In the genomic region with DNA sequence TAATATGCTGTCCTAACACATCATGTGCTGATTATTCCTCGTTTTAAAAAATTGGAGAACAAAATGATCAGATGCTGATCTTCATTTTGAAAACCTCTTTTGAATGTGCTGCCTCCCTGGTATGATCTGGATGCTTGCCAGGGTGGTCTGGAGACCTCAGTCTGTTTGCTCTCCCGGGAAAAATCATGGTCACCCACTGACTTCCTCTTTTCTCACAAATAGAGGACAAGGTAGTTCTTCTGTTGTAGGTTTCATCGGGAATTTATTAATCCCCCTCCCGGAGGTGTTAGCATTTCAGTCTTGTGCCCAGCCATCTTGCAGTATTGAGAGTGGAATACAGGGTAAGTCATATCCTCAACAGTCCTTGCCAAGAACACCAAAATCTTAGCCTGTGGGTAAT, we compare ENCODE assay signal across 24 cellular contexts.
A peak's percentile ranks its signal among the peaks of the same experiment; 100 is the strongest.
DNase-seq lines count a peak whose midpoint lies in the region; ATAC-seq, FAIRE-seq and TF ChIP-seq lines count a peak whose summit lies in the region.
"Had no signal": no experiment of that assay in that cellular context is flagged by ENCODE, and none has a peak within 500 bp of the region (broad histone marks: within the 10 kb centered on the region; RNA-seq: fewer than 3 reads in every experiment).

No MANE protein-coding gene starts in this region.

- FAIRE-seq in GM12891 (lab: Jason Lieb, UNC) (no peak), K562 (lab: Jason Lieb, UNC) (no peak)
- FAIRE-seq: A549, GM19239, H54 had no signal

- no peaks in the 10 kb centered on the region for H4K20me1 ChIP-seq in K562 (replicated peaks; ENCODE audit: control insufficient read depth, insufficient read depth, low read length)
- H4K20me1 ChIP-seq: BLaER1 treated with 17β-estradiol and CSF1 and Interleukin-3, amounts not matched to agents 10 nM and 100 nM had no signal

- TF ChIP-seq POLR2A in GM12891 (IDR thresholded peaks at IDR 0.05; ENCODE audit: low read depth, low read length), result no peak
- no peak for TF ChIP-seq POLR2A in K562 (conservative IDR thresholded peaks at IDR 0.05)

- no peaks in the 10 kb centered on the region for H3K9me1 ChIP-seq in K562 (ENCODE audit: control insufficient read depth, insufficient read depth, low read length)

- no peak for TF ChIP-seq RAD21 in K562 (CRISPR knock-in tag; conservative IDR thresholded peaks at IDR 0.05 in 1 of 2, IDR thresholded peaks at IDR 0.05 in 1 of 2)

- 0% methylated on average over 4 of the region's 4 CpGs for WGBS in K562 (ENCODE audit: insufficient coverage, low coverage, missing lambda C conversion rate)

- no peaks in the 10 kb centered on the region for H3K79me2 ChIP-seq in K562 (ENCODE audit: control insufficient read depth, insufficient read depth, low read length)

- H3K27me3 ChIP-seq in K562 (ENCODE audit: control insufficient read depth in 2 of 2, insufficient read depth in 2 of 2, low read length in 2 of 2), result no peaks in the 10 kb centered on the region; a peak in 1 of 5 replicates
- H3K27me3 ChIP-seq: BE2C; BLaER1 treated with 17β-estradiol and CSF1 and Interleukin-3, amounts not matched to agents 10 nM and 100 nM had no signal

- TF ChIP-seq CTCF in K562 (IDR thresholded peaks at IDR 0.05 in 2 of 3, conservative IDR thresholded peaks at IDR 0.05 in 1 of 3; ENCODE audit: insufficient read depth in 2 of 3, low read depth in 1 of 3, low read length in 3 of 3), result no peak

- no peak overlapping the region for H3K4me2 ChIP-seq in K562 (ENCODE audit: insufficient read depth, low read length)
- H3K4me2 ChIP-seq: A549; BLaER1 treated with 17β-estradiol and CSF1 and Interleukin-3, amounts not matched to agents 10 nM and 100 nM had no signal

- no TSS peak for BruUV-seq in K562 (replicated peaks; lab: Mats Ljungman, UMichigan)

- POLR2A ChIA-PET in K562 (lab: Yijun Ruan, JAX), result no interaction called here

- no peaks in the 10 kb centered on the region for H3K4me1 ChIP-seq in K562 (replicated peaks in 1 of 2; ENCODE audit: control insufficient read depth in 2 of 2, insufficient read depth in 2 of 2, low read length in 2 of 2)
- H3K4me1 ChIP-seq: A549, BE2C, HAP-1 had no signal

- H3K4me3 ChIP-seq in K562, result no peak overlapping the region
- H3K4me3 ChIP-seq: A549; BLaER1 treated with 17β-estradiol and CSF1 and Interleukin-3, amounts not matched to agents 10 nM and 100 nM; HAP-1 had no signal

- H3K9ac ChIP-seq in K562 (ENCODE audit: insufficient read depth in 1 of 2, low read depth in 2 of 2, low read length in 2 of 2), result no peak overlapping the region
- H3K9ac ChIP-seq: BLaER1 treated with 17β-estradiol and CSF1 and Interleukin-3, amounts not matched to agents 10 nM and 100 nM had no signal

- H3K9me3 ChIP-seq in K562 (replicated peaks; ENCODE audit: control insufficient read depth, insufficient read depth, low read depth, low read length), result no peaks in the 10 kb centered on the region
- H3K9me3 ChIP-seq: A549, BE2C, HAP-1 had no signal

- DNase-seq in GM12891 (ENCODE audit: insufficient read length, low spot score) (no peak), NCI-H146 treated with DMSO at 0.1 percent for 48 hours (lab: John Stamatoyannopoulos, UW; ENCODE audit: unreplicated experiment) (peak; percentile 3), K562 (ENCODE audit: extremely low read depth in 1 of 4, low spot score in 3 of 4) (no peak), pons (ENCODE audit: low spot score) (no peak), NCI-H2029 treated with DMSO at 0.1 percent for 48 hours (lab: John Stamatoyannopoulos, UW) (no peak)
- DNase-seq in NK-92 treated with Interleukin-12 subunit alpha and Interleukin-12 subunit beta, amount 100 ng/mL, for 24 hours (lab: John Stamatoyannopoulos, UW), result no peak
- DNase-seq: 8988T; ACHN; AML-193; BE2C; Calu3; CD4-positive, alpha-beta T cell; CD8-positive, alpha-beta memory T cell; COR-L47; DMS53; DMS79 treated with DMSO at 0.1 percent for 48 hours; GF-D8; GOT3; HFFc6 had no signal

- no peak overlapping the region for H3K27ac ChIP-seq in K562 (ENCODE audit: extremely low read depth, low read depth, low read length)
- H3K27ac ChIP-seq: A549; BLaER1 treated with 17β-estradiol and CSF1 and Interleukin-3, amounts not matched to agents 10 nM and 100 nM had no signal

- H2AFZ ChIP-seq in K562 (ENCODE audit: low read depth, low read length), result no peak overlapping the region

- in situ Hi-C loops in K562 (cut with MboI), result loop anchor here (10.0 kb wide), 1 partner anchor 391 kb away; no protein-coding TSS in a partner anchor

- no peak for ATAC-seq in K562
- ATAC-seq: A549 had no signal

- TF ChIP-seq EP300 in K562 (IDR thresholded peaks at IDR 0.05; ENCODE audit: low read length), result no peak

- intact Hi-C loops in K562 (cut with micrococcal nuclease), result no loop called here

- no peaks in the 10 kb centered on the region for H3K36me3 ChIP-seq in K562 (ENCODE audit: control insufficient read depth, insufficient read depth, low read length)
- H3K36me3 ChIP-seq: BE2C; BLaER1 treated with 17β-estradiol and CSF1 and Interleukin-3, amounts not matched to agents 10 nM and 100 nM; HAP-1 had no signal

- CTCF ChIA-PET in K562 (lab: Yijun Ruan, JAX; ENCODE audit: low intra/inter-chr PET ratio), result no interaction called here

TF ChIP-seq in GM12891, 5 proteins besides CTCF, POLR2A, EP300 and RAD21:
- TF ChIP-seq PAX5 (IDR thresholded peaks at IDR 0.05; ENCODE audit: insufficient read depth, low read length, severe bottlenecking) (no peak), SPI1 (IDR thresholded peaks at IDR 0.05; ENCODE audit: low read depth, low read length) (peak; percentile 40; the same call in 1 of the 2 replicates)

TF ChIP-seq in K562, 482 proteins besides CTCF, POLR2A, EP300 and RAD21:
- TF ChIP-seq, protein P1, sequence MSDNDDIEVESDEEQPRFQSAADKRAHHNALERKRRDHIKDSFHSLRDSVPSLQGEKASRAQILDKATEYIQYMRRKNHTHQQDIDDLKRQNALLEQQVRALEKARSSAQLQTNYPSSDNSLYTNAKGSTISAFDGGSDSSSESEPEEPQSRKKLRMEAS (CRISPR knock-in tag; IDR thresholded peaks at IDR 0.05), result no peak
- TF ChIP-seq SPI1 (IDR thresholded peaks at IDR 0.05; ENCODE audit: borderline replicate concordance, low read depth, low read length), result peak; percentile 89
